In genomic region chr10:121927361-121927840, GRCh38 we compare ENCODE assay signal across 1 cellular context.
TF ChIP-seq lines count a peak whose summit lies in the region.

No MANE protein-coding gene starts in this region.

TF ChIP-seq in HepG2, 621 proteins besides CTCF, POLR2A, EP300 and RAD21 (continued from another document and continues in another):
- TF ChIP-seq USF2 (IDR thresholded peaks at IDR 0.05; ENCODE audit: low read depth, low read length) = no peak
- no peak for TF ChIP-seq USF2 (CRISPR knock-in tag; IDR thresholded peaks at IDR 0.05; ENCODE audit: borderline replicate concordance)
- TF ChIP-seq ZNF788 (CRISPR knock-in tag; IDR thresholded peaks at IDR 0.05; ENCODE audit: borderline replicate concordance) = 0 out of 2 replicates have a peak, but pooled peaks have one; percentile 41
- peak; percentile 10 for TF ChIP-seq SAP130 (CRISPR knock-in tag; IDR thresholded peaks at IDR 0.05; ENCODE audit: low read depth)
- no peak for TF ChIP-seq NFE2L1 (CRISPR knock-in tag; IDR thresholded peaks at IDR 0.05; ENCODE audit: borderline replicate concordance)
- TF ChIP-seq ZC3H13 (CRISPR knock-in tag; IDR thresholded peaks at IDR 0.05) = no peak
- TF ChIP-seq ISL2 (CRISPR knock-in tag; IDR thresholded peaks at IDR 0.05) = no peak
- TF ChIP-seq ZNF609 (CRISPR knock-in tag; IDR thresholded peaks at IDR 0.05; ENCODE audit: borderline replicate concordance) = no peak
- no peak for TF ChIP-seq SNRNP70 (IDR thresholded peaks at IDR 0.05; ENCODE audit: low read depth, low read length)
- peak; percentile 82 for TF ChIP-seq ZNF558 (CRISPR knock-in tag; IDR thresholded peaks at IDR 0.05; ENCODE audit: borderline replicate concordance)
- no peak for TF ChIP-seq ZSCAN5A (CRISPR knock-in tag; IDR thresholded peaks at IDR 0.05; ENCODE audit: borderline replicate concordance)
- TF ChIP-seq ZNF468 (CRISPR knock-in tag; IDR thresholded peaks at IDR 0.05) = no peak
- no peak for TF ChIP-seq TFDP2 (CRISPR knock-in tag; IDR thresholded peaks at IDR 0.05)
- TF ChIP-seq SRSF1 (optimal IDR thresholded peaks at IDR 0.05; ENCODE audit: low read depth, low read length) = no peak
- TF ChIP-seq ZNF292 (CRISPR knock-in tag; IDR thresholded peaks at IDR 0.05; ENCODE audit: borderline replicate concordance, low read depth) = peak; percentile 17; the same call in 1 of the 2 replicates
- 0 out of 2 replicates have a peak, but pooled peaks have one; percentile 41 for TF ChIP-seq KDM4B (CRISPR knock-in tag; IDR thresholded peaks at IDR 0.05)
- no peak for TF ChIP-seq ZNF33A (CRISPR knock-in tag; IDR thresholded peaks at IDR 0.05; ENCODE audit: borderline replicate concordance)
- peak; percentile 11; the same call in 1 of the 2 replicates for TF ChIP-seq RELA (CRISPR knock-in tag; IDR thresholded peaks at IDR 0.05)
- peak; percentile 34 for TF ChIP-seq CBX1 (IDR thresholded peaks at IDR 0.05; ENCODE audit: low read depth)
- peak; percentile 27; the same call in 1 of the 2 replicates for TF ChIP-seq KDM2A (CRISPR knock-in tag; IDR thresholded peaks at IDR 0.05; ENCODE audit: borderline replicate concordance, low read depth)
- no peak for TF ChIP-seq SP140L (CRISPR knock-in tag; IDR thresholded peaks at IDR 0.05; ENCODE audit: borderline replicate concordance)
- no peak for TF ChIP-seq NFKBIZ (CRISPR knock-in tag; IDR thresholded peaks at IDR 0.05)
- TF ChIP-seq ZBTB38 (CRISPR knock-in tag; IDR thresholded peaks at IDR 0.05) = no peak; the same call in 1 of the 2 replicates
- no peak for TF ChIP-seq ZNF280D (CRISPR knock-in tag; IDR thresholded peaks at IDR 0.05)
- TF ChIP-seq KDM1A (CRISPR knock-in tag; IDR thresholded peaks at IDR 0.05) = no peak
- TF ChIP-seq LCORL (IDR thresholded peaks at IDR 0.05) = no peak
- TF ChIP-seq LCORL (CRISPR knock-in tag; IDR thresholded peaks at IDR 0.05) = no peak
- TF ChIP-seq POLR2AphosphoS2 (IDR thresholded peaks at IDR 0.05; ENCODE audit: low read depth, low read length) = no peak
- peak; percentile 20; the same call in 1 of the 2 replicates for TF ChIP-seq TEF (CRISPR knock-in tag; IDR thresholded peaks at IDR 0.05)
- no peak; the same call in 1 of the 2 replicates for TF ChIP-seq ZNF773 (CRISPR knock-in tag; IDR thresholded peaks at IDR 0.05; ENCODE audit: borderline replicate concordance)
- TF ChIP-seq ZNF276 (CRISPR knock-in tag; IDR thresholded peaks at IDR 0.05; ENCODE audit: low read depth) = no peak
- no peak for TF ChIP-seq MAX (IDR thresholded peaks at IDR 0.05)
- no peak for TF ChIP-seq CHD4 (IDR thresholded peaks at IDR 0.05; ENCODE audit: borderline replicate concordance, low read length)
- TF ChIP-seq ZXDC (CRISPR knock-in tag; IDR thresholded peaks at IDR 0.05) = 0 out of 2 replicates have a peak, but pooled peaks have one; percentile 26
- 0 out of 2 replicates have a peak, but pooled peaks have one; percentile 2 for TF ChIP-seq IRF9 (CRISPR knock-in tag; IDR thresholded peaks at IDR 0.05; ENCODE audit: borderline replicate concordance)
- TF ChIP-seq DPF2 (CRISPR knock-in tag; IDR thresholded peaks at IDR 0.05; ENCODE audit: borderline replicate concordance, low read depth) = no peak
- no peak for TF ChIP-seq ATF2 (CRISPR knock-in tag; IDR thresholded peaks at IDR 0.05)
- no peak for TF ChIP-seq ZNF556 (CRISPR knock-in tag; IDR thresholded peaks at IDR 0.05; ENCODE audit: borderline replicate concordance)
